Comparison of ENCODE assay signal across 1 cellular context in genomic region chr3:160754371-160754854, GRCh38.
TF ChIP-seq lines count a peak whose summit lies in the region.

No MANE protein-coding gene starts in this region.

TF ChIP-seq in HepG2, 621 proteins besides CTCF, POLR2A, EP300 and RAD21 (continued from another document and continues in another):
- TF ChIP-seq, protein P1, sequence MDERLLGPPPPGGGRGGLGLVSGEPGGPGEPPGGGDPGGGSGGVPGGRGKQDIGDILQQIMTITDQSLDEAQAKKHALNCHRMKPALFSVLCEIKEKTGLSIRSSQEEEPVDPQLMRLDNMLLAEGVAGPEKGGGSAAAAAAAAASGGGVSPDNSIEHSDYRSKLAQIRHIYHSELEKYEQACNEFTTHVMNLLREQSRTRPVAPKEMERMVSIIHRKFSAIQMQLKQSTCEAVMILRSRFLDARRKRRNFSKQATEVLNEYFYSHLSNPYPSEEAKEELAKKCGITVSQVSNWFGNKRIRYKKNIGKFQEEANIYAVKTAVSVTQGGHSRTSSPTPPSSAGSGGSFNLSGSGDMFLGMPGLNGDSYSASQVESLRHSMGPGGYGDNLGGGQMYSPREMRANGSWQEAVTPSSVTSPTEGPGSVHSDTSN (CRISPR knock-in tag; IDR thresholded peaks at IDR 0.05) = no peak
- no peak for TF ChIP-seq PITX1 (CRISPR knock-in tag; IDR thresholded peaks at IDR 0.05)
- TF ChIP-seq ZBTB10 (CRISPR knock-in tag; IDR thresholded peaks at IDR 0.05; ENCODE audit: borderline replicate concordance) = 0 out of 2 replicates have a peak, but pooled peaks have one; percentile 12
- no peak for TF ChIP-seq ZNF547 (CRISPR knock-in tag; IDR thresholded peaks at IDR 0.05)
- TF ChIP-seq SMAD3 (CRISPR knock-in tag; IDR thresholded peaks at IDR 0.05) = no peak
- TF ChIP-seq, protein P2, sequence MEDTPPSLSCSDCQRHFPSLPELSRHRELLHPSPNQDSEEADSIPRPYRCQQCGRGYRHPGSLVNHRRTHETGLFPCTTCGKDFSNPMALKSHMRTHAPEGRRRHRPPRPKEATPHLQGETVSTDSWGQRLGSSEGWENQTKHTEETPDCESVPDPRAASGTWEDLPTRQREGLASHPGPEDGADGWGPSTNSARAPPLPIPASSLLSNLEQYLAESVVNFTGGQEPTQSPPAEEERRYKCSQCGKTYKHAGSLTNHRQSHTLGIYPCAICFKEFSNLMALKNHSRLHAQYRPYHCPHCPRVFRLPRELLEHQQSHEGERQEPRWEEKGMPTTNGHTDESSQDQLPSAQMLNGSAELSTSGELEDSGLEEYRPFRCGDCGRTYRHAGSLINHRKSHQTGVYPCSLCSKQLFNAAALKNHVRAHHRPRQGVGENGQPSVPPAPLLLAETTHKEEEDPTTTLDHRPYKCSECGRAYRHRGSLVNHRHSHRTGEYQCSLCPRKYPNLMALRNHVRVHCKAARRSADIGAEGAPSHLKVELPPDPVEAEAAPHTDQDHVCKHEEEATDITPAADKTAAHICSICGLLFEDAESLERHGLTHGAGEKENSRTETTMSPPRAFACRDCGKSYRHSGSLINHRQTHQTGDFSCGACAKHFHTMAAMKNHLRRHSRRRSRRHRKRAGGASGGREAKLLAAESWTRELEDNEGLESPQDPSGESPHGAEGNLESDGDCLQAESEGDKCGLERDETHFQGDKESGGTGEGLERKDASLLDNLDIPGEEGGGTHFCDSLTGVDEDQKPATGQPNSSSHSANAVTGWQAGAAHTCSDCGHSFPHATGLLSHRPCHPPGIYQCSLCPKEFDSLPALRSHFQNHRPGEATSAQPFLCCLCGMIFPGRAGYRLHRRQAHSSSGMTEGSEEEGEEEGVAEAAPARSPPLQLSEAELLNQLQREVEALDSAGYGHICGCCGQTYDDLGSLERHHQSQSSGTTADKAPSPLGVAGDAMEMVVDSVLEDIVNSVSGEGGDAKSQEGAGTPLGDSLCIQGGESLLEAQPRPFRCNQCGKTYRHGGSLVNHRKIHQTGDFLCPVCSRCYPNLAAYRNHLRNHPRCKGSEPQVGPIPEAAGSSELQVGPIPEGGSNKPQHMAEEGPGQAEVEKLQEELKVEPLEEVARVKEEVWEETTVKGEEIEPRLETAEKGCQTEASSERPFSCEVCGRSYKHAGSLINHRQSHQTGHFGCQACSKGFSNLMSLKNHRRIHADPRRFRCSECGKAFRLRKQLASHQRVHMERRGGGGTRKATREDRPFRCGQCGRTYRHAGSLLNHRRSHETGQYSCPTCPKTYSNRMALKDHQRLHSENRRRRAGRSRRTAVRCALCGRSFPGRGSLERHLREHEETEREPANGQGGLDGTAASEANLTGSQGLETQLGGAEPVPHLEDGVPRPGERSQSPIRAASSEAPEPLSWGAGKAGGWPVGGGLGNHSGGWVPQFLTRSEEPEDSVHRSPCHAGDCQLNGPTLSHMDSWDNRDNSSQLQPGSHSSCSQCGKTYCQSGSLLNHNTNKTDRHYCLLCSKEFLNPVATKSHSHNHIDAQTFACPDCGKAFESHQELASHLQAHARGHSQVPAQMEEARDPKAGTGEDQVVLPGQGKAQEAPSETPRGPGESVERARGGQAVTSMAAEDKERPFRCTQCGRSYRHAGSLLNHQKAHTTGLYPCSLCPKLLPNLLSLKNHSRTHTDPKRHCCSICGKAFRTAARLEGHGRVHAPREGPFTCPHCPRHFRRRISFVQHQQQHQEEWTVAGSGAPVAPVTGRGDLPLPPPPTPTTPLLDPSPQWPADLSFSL (CRISPR knock-in tag; IDR thresholded peaks at IDR 0.05) = 0 out of 2 replicates have a peak, but pooled peaks have one; percentile 37
- no peak for TF ChIP-seq NFRKB (IDR thresholded peaks at IDR 0.05)
- TF ChIP-seq PLRG1 (conservative IDR thresholded peaks at IDR 0.05) = no peak
- TF ChIP-seq HMGA1 (CRISPR knock-in tag; conservative IDR thresholded peaks at IDR 0.05) = no peak
- TF ChIP-seq ZNF329 (CRISPR knock-in tag; IDR thresholded peaks at IDR 0.05; ENCODE audit: low read depth) = no peak
- TF ChIP-seq RBAK (CRISPR knock-in tag; IDR thresholded peaks at IDR 0.05) = no peak
- TF ChIP-seq RELA (CRISPR knock-in tag; IDR thresholded peaks at IDR 0.05) = no peak
- no peak for TF ChIP-seq CBFB (CRISPR knock-in tag; IDR thresholded peaks at IDR 0.05)
- TF ChIP-seq, protein P3, sequence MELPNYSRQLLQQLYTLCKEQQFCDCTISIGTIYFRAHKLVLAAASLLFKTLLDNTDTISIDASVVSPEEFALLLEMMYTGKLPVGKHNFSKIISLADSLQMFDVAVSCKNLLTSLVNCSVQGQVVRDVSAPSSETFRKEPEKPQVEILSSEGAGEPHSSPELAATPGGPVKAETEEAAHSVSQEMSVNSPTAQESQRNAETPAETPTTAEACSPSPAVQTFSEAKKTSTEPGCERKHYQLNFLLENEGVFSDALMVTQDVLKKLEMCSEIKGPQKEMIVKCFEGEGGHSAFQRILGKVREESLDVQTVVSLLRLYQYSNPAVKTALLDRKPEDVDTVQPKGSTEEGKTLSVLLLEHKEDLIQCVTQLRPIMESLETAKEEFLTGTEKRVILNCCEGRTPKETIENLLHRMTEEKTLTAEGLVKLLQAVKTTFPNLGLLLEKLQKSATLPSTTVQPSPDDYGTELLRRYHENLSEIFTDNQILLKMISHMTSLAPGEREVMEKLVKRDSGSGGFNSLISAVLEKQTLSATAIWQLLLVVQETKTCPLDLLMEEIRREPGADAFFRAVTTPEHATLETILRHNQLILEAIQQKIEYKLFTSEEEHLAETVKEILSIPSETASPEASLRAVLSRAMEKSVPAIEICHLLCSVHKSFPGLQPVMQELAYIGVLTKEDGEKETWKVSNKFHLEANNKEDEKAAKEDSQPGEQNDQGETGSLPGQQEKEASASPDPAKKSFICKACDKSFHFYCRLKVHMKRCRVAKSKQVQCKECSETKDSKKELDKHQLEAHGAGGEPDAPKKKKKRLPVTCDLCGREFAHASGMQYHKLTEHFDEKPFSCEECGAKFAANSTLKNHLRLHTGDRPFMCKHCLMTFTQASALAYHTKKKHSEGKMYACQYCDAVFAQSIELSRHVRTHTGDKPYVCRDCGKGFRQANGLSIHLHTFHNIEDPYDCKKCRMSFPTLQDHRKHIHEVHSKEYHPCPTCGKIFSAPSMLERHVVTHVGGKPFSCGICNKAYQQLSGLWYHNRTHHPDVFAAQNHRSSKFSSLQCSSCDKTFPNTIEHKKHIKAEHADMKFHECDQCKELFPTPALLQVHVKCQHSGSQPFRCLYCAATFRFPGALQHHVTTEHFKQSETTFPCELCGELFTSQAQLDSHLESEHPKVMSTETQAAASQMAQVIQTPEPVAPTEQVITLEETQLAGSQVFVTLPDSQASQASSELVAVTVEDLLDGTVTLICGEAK (IDR thresholded peaks at IDR 0.05) = no peak
- TF ChIP-seq, protein P3 (CRISPR knock-in tag; IDR thresholded peaks at IDR 0.05) = no peak
- no peak for TF ChIP-seq MTA1 (CRISPR knock-in tag; IDR thresholded peaks at IDR 0.05; ENCODE audit: borderline replicate concordance)
- TF ChIP-seq ZFP36L2 (CRISPR knock-in tag; IDR thresholded peaks at IDR 0.05) = no peak
- TF ChIP-seq, protein P4, sequence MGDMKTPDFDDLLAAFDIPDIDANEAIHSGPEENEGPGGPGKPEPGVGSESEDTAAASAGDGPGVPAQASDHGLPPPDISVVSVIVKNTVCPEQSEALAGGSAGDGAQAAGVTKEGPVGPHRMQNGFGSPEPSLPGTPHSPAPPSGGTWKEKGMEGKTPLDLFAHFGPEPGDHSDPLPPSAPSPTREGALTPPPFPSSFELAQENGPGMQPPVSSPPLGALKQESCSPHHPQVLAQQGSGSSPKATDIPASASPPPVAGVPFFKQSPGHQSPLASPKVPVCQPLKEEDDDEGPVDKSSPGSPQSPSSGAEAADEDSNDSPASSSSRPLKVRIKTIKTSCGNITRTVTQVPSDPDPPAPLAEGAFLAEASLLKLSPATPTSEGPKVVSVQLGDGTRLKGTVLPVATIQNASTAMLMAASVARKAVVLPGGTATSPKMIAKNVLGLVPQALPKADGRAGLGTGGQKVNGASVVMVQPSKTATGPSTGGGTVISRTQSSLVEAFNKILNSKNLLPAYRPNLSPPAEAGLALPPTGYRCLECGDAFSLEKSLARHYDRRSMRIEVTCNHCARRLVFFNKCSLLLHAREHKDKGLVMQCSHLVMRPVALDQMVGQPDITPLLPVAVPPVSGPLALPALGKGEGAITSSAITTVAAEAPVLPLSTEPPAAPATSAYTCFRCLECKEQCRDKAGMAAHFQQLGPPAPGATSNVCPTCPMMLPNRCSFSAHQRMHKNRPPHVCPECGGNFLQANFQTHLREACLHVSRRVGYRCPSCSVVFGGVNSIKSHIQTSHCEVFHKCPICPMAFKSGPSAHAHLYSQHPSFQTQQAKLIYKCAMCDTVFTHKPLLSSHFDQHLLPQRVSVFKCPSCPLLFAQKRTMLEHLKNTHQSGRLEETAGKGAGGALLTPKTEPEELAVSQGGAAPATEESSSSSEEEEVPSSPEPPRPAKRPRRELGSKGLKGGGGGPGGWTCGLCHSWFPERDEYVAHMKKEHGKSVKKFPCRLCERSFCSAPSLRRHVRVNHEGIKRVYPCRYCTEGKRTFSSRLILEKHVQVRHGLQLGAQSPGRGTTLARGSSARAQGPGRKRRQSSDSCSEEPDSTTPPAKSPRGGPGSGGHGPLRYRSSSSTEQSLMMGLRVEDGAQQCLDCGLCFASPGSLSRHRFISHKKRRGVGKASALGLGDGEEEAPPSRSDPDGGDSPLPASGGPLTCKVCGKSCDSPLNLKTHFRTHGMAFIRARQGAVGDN (CRISPR knock-in tag; IDR thresholded peaks at IDR 0.05) = no peak
- TF ChIP-seq ZNF232 (CRISPR knock-in tag; IDR thresholded peaks at IDR 0.05; ENCODE audit: borderline replicate concordance) = no peak
- no peak for TF ChIP-seq ZNF431 (CRISPR knock-in tag; IDR thresholded peaks at IDR 0.05; ENCODE audit: borderline replicate concordance, low read depth)
- TF ChIP-seq PREB (CRISPR knock-in tag; IDR thresholded peaks at IDR 0.05) = no peak
- no peak for TF ChIP-seq ZNF672 (CRISPR knock-in tag; IDR thresholded peaks at IDR 0.05)
- TF ChIP-seq NFE2L1 (CRISPR knock-in tag; IDR thresholded peaks at IDR 0.05; ENCODE audit: borderline replicate concordance) = no peak
- TF ChIP-seq, protein P5, sequence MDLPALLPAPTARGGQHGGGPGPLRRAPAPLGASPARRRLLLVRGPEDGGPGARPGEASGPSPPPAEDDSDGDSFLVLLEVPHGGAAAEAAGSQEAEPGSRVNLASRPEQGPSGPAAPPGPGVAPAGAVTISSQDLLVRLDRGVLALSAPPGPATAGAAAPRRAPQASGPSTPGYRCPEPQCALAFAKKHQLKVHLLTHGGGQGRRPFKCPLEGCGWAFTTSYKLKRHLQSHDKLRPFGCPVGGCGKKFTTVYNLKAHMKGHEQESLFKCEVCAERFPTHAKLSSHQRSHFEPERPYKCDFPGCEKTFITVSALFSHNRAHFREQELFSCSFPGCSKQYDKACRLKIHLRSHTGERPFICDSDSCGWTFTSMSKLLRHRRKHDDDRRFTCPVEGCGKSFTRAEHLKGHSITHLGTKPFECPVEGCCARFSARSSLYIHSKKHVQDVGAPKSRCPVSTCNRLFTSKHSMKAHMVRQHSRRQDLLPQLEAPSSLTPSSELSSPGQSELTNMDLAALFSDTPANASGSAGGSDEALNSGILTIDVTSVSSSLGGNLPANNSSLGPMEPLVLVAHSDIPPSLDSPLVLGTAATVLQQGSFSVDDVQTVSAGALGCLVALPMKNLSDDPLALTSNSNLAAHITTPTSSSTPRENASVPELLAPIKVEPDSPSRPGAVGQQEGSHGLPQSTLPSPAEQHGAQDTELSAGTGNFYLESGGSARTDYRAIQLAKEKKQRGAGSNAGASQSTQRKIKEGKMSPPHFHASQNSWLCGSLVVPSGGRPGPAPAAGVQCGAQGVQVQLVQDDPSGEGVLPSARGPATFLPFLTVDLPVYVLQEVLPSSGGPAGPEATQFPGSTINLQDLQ (CRISPR knock-in tag; IDR thresholded peaks at IDR 0.05) = no peak
- no peak for TF ChIP-seq SNAI1 (CRISPR knock-in tag; IDR thresholded peaks at IDR 0.05; ENCODE audit: borderline replicate concordance)
- no peak for TF ChIP-seq HHEX (CRISPR knock-in tag; IDR thresholded peaks at IDR 0.05)
